ENCODE assay signal across 17 cellular contexts in the genomic region with DNA sequence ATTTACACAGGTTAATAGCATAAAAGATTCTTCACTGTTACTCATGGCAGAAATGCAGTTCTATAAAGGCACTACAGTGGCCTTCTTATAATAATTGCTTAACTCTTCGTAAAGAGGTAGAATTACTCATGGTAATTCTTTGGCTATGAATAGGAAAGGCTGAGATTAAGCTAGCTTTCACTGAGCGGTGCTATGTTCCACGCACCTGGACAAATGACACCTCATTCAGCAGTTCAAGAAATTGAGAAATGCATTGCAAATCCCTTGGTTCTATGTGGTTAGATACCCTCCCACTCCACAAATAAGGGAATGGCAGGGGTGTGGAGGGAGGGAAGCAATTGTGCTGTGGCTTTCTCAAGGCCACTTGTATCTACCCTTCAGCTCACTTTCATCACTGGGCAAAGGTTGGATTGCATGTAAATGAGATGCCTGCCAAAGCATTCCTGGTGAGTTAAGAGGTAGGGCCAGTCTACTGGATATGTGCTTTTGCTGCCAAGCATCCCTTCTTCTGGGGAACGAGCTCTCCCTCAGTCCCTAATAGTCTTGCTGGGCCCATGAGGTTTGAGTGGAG.
"Had no signal": no experiment of that assay in that cellular context is flagged by ENCODE, and none has a peak within 500 bp of the region (broad histone marks: within the 10 kb centered on the region; RNA-seq: fewer than 3 reads in every experiment).

No MANE protein-coding gene starts in this region.

- FAIRE-seq: colon, frontal cortex had no signal

- H3K4me3 ChIP-seq: adrenal gland, left ventricle myocardium inferior, skin epidermis, suprapubic skin had no signal

- DNase-seq: activated CD4-positive, alpha-beta T cell treated with anti-CD3 and anti-CD28 coated beads for 48 hours; activated CD8-positive, alpha-beta T cell treated with anti-CD3 and anti-CD28 coated beads for 36 hours; activated effector memory CD4-positive, alpha-beta T cell treated with Interleukin-2 at 50 U/mL for 16 hours; activated T-cell treated with anti-CD3 and anti-CD28 coated beads, Interleukin-2, amount 50 U/mL, for 4 hours; adrenal gland; caudate nucleus; effector CD4-positive, alpha-beta T cell; head of caudate nucleus; left ventricle myocardium inferior; mesenchymal stem cell; T-helper 2 cell had no signal

- ATAC-seq: activated CD8-positive, alpha-beta T cell treated with anti-CD3 and anti-CD28 coated beads for 36 hours; activated T-cell treated with anti-CD3 and anti-CD28 coated beads, Interleukin-2, amount 50 U/mL, for 4 hours; natural killer cell treated with Interleukin-12 subunit alpha and Interleukin-12 subunit beta and Interleukin-15 and Interleukin-18, amount 100 ng/mL, for 72 hours; WTC11 had no signal

- H3K9me3 ChIP-seq: adrenal gland, left ventricle myocardium inferior, suprapubic skin had no signal

- H3K36me3 ChIP-seq: adrenal gland, left ventricle myocardium inferior, suprapubic skin had no signal

- H3K27ac ChIP-seq: adrenal gland, left ventricle myocardium inferior, skin epidermis, suprapubic skin had no signal

- H3K4me1 ChIP-seq: adrenal gland, left ventricle myocardium inferior, suprapubic skin had no signal
